ENCODE assay signal across 25 cellular contexts in genomic region chr4:100609810-100610209, GRCh38.
"Had no signal": no experiment of that assay in that cellular context is flagged by ENCODE, and none has a peak within 500 bp of the region (broad histone marks: within the 10 kb centered on the region; RNA-seq: fewer than 3 reads in every experiment).

No MANE protein-coding gene starts in this region.

- H3K27me3 ChIP-seq: brain microvascular endothelial cell, colonic mucosa, neutrophil, pancreas, right lobe of liver, upper lobe of left lung had no signal

- DNase-seq: activated CD4-positive, alpha-beta T cell treated with anti-CD3 and anti-CD28 coated beads, Interleukin-2, amount 10 ng/mL, durations not matched to agents 7 days and 5 days; activated CD8-positive, alpha-beta memory T cell treated with anti-CD3 and anti-CD28 coated beads, Interleukin-2, amount 50 U/mL, for 4 hours; activated CD8-positive, alpha-beta T cell treated with anti-CD3 and anti-CD28 coated beads, Interleukin-2, amount 10 ng/mL, durations not matched to agents 7 days and 5 days; activated effector memory CD4-positive, alpha-beta T cell treated with Interleukin-2 at 50 U/mL for 16 hours; activated naive CD4-positive, alpha-beta T cell treated with anti-CD3 and anti-CD28 coated beads, Interleukin-2, amount 10 ng/mL, durations not matched to agents 7 days and 5 days; activated naive CD8-positive, alpha-beta T cell treated with anti-CD3 and anti-CD28 coated beads, Interleukin-2, amount 50 U/mL, for 24 hours; activated T-cell treated with anti-CD3 and anti-CD28 coated beads, Interleukin-2, amount 50 U/mL, for 4 hours; aorta; brain microvascular endothelial cell; central memory CD4-positive, alpha-beta T cell; colonic mucosa; endodermal cell; foreskin fibroblast; glutamatergic neuron; lower lobe of right lung; natural killer cell; right lobe of liver; stimulated activated CD4-positive, alpha-beta T cell treated with anti-CD3 and anti-CD28 coated beads, Interleukin-4, amount 100 ng/mL, for 1 hour; upper lobe of left lung had no signal

- H3K27ac ChIP-seq: brain microvascular endothelial cell, colonic mucosa, epithelial cell of prostate, lower lobe of right lung, neutrophil, pancreas, right lobe of liver, thoracic aorta, upper lobe of left lung had no signal

- H3K36me3 ChIP-seq: brain microvascular endothelial cell, colonic mucosa, lower lobe of right lung, neutrophil, pancreas, right lobe of liver, thoracic aorta, upper lobe of left lung had no signal

- ATAC-seq: activated CD8-positive, alpha-beta T cell treated with anti-CD3 and anti-CD28 coated beads, Interleukin-2, amount 10 ng/mL, durations not matched to agents 7 days and 5 days; activated naive CD8-positive, alpha-beta T cell treated with anti-CD3 and anti-CD28 coated beads, Interleukin-2, amount 50 U/mL, for 24 hours; activated T-cell treated with anti-CD3 and anti-CD28 coated beads, Interleukin-2, amount 50 U/mL, for 4 hours; lower lobe of right lung; natural killer cell; pancreas; right lobe of liver; stimulated activated effector memory CD8-positive, alpha-beta T cell treated with anti-CD3 and anti-CD28 coated beads, Interleukin-12 subunit alpha, Interleukin-12 subunit beta, amount 100 ng/mL, for 72 hours had no signal

- H3K4me3 Mint-ChIP-seq: activated CD4-positive, alpha-beta T cell treated with anti-CD3 and anti-CD28 coated beads, Interleukin-2, amount 10 ng/mL, durations not matched to agents 7 days and 5 days; activated CD8-positive, alpha-beta T cell treated with anti-CD3 and anti-CD28 coated beads, Interleukin-2, amount 10 ng/mL, durations not matched to agents 7 days and 5 days; activated naive CD4-positive, alpha-beta T cell treated with anti-CD3 and anti-CD28 coated beads, Interleukin-2, amount 10 ng/mL, durations not matched to agents 7 days and 5 days; activated naive CD8-positive, alpha-beta T cell treated with anti-CD3 and anti-CD28 coated beads, Interleukin-2, amount 50 U/mL, for 24 hours; activated T-cell treated with anti-CD3 and anti-CD28 coated beads, Interleukin-2, amount 50 U/mL, for 4 hours; endodermal cell; natural killer cell; stimulated activated effector memory CD8-positive, alpha-beta T cell treated with anti-CD3 and anti-CD28 coated beads, Interleukin-12 subunit alpha, Interleukin-12 subunit beta, amount 100 ng/mL, for 72 hours had no signal

- H3K27me3 Mint-ChIP-seq: activated CD4-positive, alpha-beta T cell treated with anti-CD3 and anti-CD28 coated beads, Interleukin-2, amount 10 ng/mL, durations not matched to agents 7 days and 5 days; activated naive CD4-positive, alpha-beta T cell treated with anti-CD3 and anti-CD28 coated beads, Interleukin-2, amount 10 ng/mL, durations not matched to agents 7 days and 5 days; activated naive CD8-positive, alpha-beta T cell treated with anti-CD3 and anti-CD28 coated beads, Interleukin-2, amount 50 U/mL, for 24 hours had no signal

- H3K4me1 Mint-ChIP-seq: activated naive CD4-positive, alpha-beta T cell treated with anti-CD3 and anti-CD28 coated beads, Interleukin-2, amount 10 ng/mL, durations not matched to agents 7 days and 5 days; endodermal cell; natural killer cell; stimulated activated effector memory CD8-positive, alpha-beta T cell treated with anti-CD3 and anti-CD28 coated beads, Interleukin-12 subunit alpha, Interleukin-12 subunit beta, amount 100 ng/mL, for 72 hours had no signal

- H3K9me3 Mint-ChIP-seq: activated CD4-positive, alpha-beta T cell treated with anti-CD3 and anti-CD28 coated beads, Interleukin-2, amount 10 ng/mL, durations not matched to agents 7 days and 5 days; activated naive CD8-positive, alpha-beta T cell treated with anti-CD3 and anti-CD28 coated beads, Interleukin-2, amount 50 U/mL, for 24 hours; activated T-cell treated with anti-CD3 and anti-CD28 coated beads, Interleukin-2, amount 50 U/mL, for 4 hours; endodermal cell; natural killer cell; stimulated activated effector memory CD8-positive, alpha-beta T cell treated with anti-CD3 and anti-CD28 coated beads, Interleukin-12 subunit alpha, Interleukin-12 subunit beta, amount 100 ng/mL, for 72 hours had no signal

- H3K9me3 ChIP-seq: colonic mucosa, lower lobe of right lung, neutrophil, pancreas, right lobe of liver, thoracic aorta, upper lobe of left lung had no signal

- H3K27ac Mint-ChIP-seq: activated CD4-positive, alpha-beta T cell treated with anti-CD3 and anti-CD28 coated beads, Interleukin-2, amount 10 ng/mL, durations not matched to agents 7 days and 5 days; activated CD8-positive, alpha-beta T cell treated with anti-CD3 and anti-CD28 coated beads, Interleukin-2, amount 10 ng/mL, durations not matched to agents 7 days and 5 days; activated naive CD4-positive, alpha-beta T cell treated with anti-CD3 and anti-CD28 coated beads, Interleukin-2, amount 10 ng/mL, durations not matched to agents 7 days and 5 days; activated naive CD8-positive, alpha-beta T cell treated with anti-CD3 and anti-CD28 coated beads, Interleukin-2, amount 50 U/mL, for 24 hours; endodermal cell; natural killer cell; stimulated activated effector memory CD8-positive, alpha-beta T cell treated with anti-CD3 and anti-CD28 coated beads, Interleukin-12 subunit alpha, Interleukin-12 subunit beta, amount 100 ng/mL, for 72 hours had no signal

- H3K4me1 ChIP-seq: colonic mucosa, lower lobe of right lung, right lobe of liver, upper lobe of left lung had no signal

- H3K36me3 Mint-ChIP-seq: activated naive CD4-positive, alpha-beta T cell treated with anti-CD3 and anti-CD28 coated beads, Interleukin-2, amount 10 ng/mL, durations not matched to agents 7 days and 5 days; natural killer cell; stimulated activated effector memory CD8-positive, alpha-beta T cell treated with anti-CD3 and anti-CD28 coated beads, Interleukin-12 subunit alpha, Interleukin-12 subunit beta, amount 100 ng/mL, for 72 hours had no signal

- H3K4me3 ChIP-seq: colonic mucosa, lower lobe of right lung, pancreas, right lobe of liver, smooth muscle cell, thoracic aorta, upper lobe of left lung had no signal
